10 cellular contexts compared by ENCODE assay signal in genomic region chrX:48487362-48487785, GRCh38. TPM values are rescaled to one million over a fixed set of nuclear protein-coding genes. Genes with fewer than 3 reads are reported as not detected.
A peak's percentile ranks its signal among the peaks of the same experiment; 100 is the strongest.
DNase-seq lines count a peak whose midpoint lies in the region; TF ChIP-seq lines count a peak whose summit lies in the region.
"Had no signal": no experiment of that assay in that cellular context is flagged by ENCODE, and none has a peak within 500 bp of the region (broad histone marks: within the 10 kb centered on the region; RNA-seq: fewer than 3 reads in every experiment).

No MANE protein-coding gene starts in this region.

- TF ChIP-seq CTCF in HFFc6 (IDR thresholded peaks at IDR 0.05): no peak
- TF ChIP-seq CTCF in astrocyte of the cerebellum (IDR thresholded peaks at IDR 0.05; ENCODE audit: low read depth, low read length, missing control alignments): no peak

- H3K36me3 Mint-ChIP-seq in HFFc6 (ENCODE audit: low read depth): peaks cover 5% of the 10 kb centered on the region; the same call in 1 of the 2 replicates

- DNase-seq in A172 (ENCODE audit: low spot score): peak; percentile 98
- DNase-seq in HFFc6: peak; percentile 95
- peak; percentile 94 for DNase-seq in astrocyte of the cerebellum (ENCODE audit: low read depth)
- DNase-seq in kidney tubule cell (ENCODE audit: low spot score): peak; percentile 96
- DNase-seq in stimulated activated CD4-positive, alpha-beta T cell treated with anti-CD3 and anti-CD28 coated beads, Interleukin-12 subunit alpha, Interleukin-12 subunit beta, amount 100 ng/mL, for 4 hours: no peak
- no peak for DNase-seq in stimulated activated CD4-positive, alpha-beta T cell treated with anti-CD3 and anti-CD28 coated beads, Interleukin-4, amount 100 ng/mL, for 1 hour
- DNase-seq in DMS53 treated with DMSO at 0.1 percent for 48 hours (lab: John Stamatoyannopoulos, UW; ENCODE audit: unreplicated experiment): no peak
- DNase-seq in amygdala (lab: John Stamatoyannopoulos, UW): no peak
- DNase-seq: nucleus accumbens had no signal

- in situ Hi-C loops in astrocyte of the cerebellum (cut with HindIII; ENCODE audit: low sequenced_read_pairs): no loop called here

- H3K4me1 Mint-ChIP-seq in HFFc6 (ENCODE audit: low read depth): peaks cover 32% of the 10 kb centered on the region

- no peaks in the 10 kb centered on the region for H3K9me3 Mint-ChIP-seq in HFFc6

- no peak overlapping the region for H3K4me3 ChIP-seq in astrocyte of the cerebellum (ENCODE audit: low read depth, low read length)
- H3K4me3 ChIP-seq: ascending aorta had no signal

- peak overlapping the region; percentile 52 for H3K4me3 Mint-ChIP-seq in HFFc6

- peak overlapping the region; percentile 93 for H3K27ac Mint-ChIP-seq in HFFc6

- H3K27me3 Mint-ChIP-seq in HFFc6 (ENCODE audit: insufficient read depth): peaks cover 2% of the 10 kb centered on the region

RNA-seq across cellular contexts. Expression of gene FTSJ1, which starts 11.4 kb away (rescaled TPM):
- total RNA-seq in A172 (2014; rRNA removed; shearing (Covaris generic)): 110 and 113 TPM in 2 replicates
- total RNA-seq in HFFc6 (2021; fragmentation: NEBNext Ultra II Directional; extraction: Animal tissue kit (Norgen Biotek cat#: 25700)): 10 to 100 TPM; 51.5 to 66.7 (median 59.7) TPM

RNA-seq across cellular contexts. Expression of gene SLC38A5, which starts 17.3 kb away (rescaled TPM):
- 0.34 TPM in 1 of 2 replicates, not detected in the other for total RNA-seq in A172 (2014; rRNA removed; shearing (Covaris generic))
- total RNA-seq in HFFc6 (2021; fragmentation: NEBNext Ultra II Directional; extraction: Animal tissue kit (Norgen Biotek cat#: 25700)): under 1 TPM in 5 of 6 experiments, not detected in 1; 0.40 to 0.91 (median 0.79) TPM

RNA-seq across cellular contexts. Expression of gene PORCN, which starts 21.4 kb away (rescaled TPM):
- total RNA-seq in A172 (2014; rRNA removed; shearing (Covaris generic)): 13.2 and 15.2 TPM in 2 replicates
- total RNA-seq in HFFc6 (2021; fragmentation: NEBNext Ultra II Directional; extraction: Animal tissue kit (Norgen Biotek cat#: 25700)): 10 to 100 TPM in 4 of 6 experiments, 1 to 10 TPM in 2; 9.0 to 13.8 (median 10.7) TPM

RNA-seq across cellular contexts. Expression of gene EBP, which starts 34.2 kb away (rescaled TPM):
- total RNA-seq in A172 (2014; rRNA removed; shearing (Covaris generic)): 92.6 and 143 TPM in 2 replicates
- 10 to 100 TPM; 26.0 to 42.2 (median 39.1) TPM for total RNA-seq in HFFc6 (2021; fragmentation: NEBNext Ultra II Directional; extraction: Animal tissue kit (Norgen Biotek cat#: 25700))

RNA-seq across cellular contexts. Expression of gene TBC1D25, which starts 52.1 kb away (rescaled TPM):
- 8.6 and 12.7 TPM in 2 replicates for total RNA-seq in A172 (2014; rRNA removed; shearing (Covaris generic))
- total RNA-seq in HFFc6 (2021; fragmentation: NEBNext Ultra II Directional; extraction: Animal tissue kit (Norgen Biotek cat#: 25700)): 10 to 100 TPM; 13.0 to 15.3 (median 13.8) TPM

Comparison
In these comparisons a context has a peak if more than half of its experiments do, and no peak if none do; other contexts are left out.
1. DNase-seq: peak in A172 (single experiment), HFFc6 (single experiment), astrocyte of the cerebellum (single experiment) and kidney tubule cell (single experiment); none in stimulated activated CD4-positive, alpha-beta T cell treated with anti-CD3 and anti-CD28 coated beads, Interleukin-12 subunit alpha, Interleukin-12 subunit beta, amount 100 ng/mL, for 4 hours (single experiment), stimulated activated CD4-positive, alpha-beta T cell treated with anti-CD3 and anti-CD28 coated beads, Interleukin-4, amount 100 ng/mL, for 1 hour (single experiment), DMS53 treated with DMSO at 0.1 percent for 48 hours (single experiment) and amygdala (0 of 56).